In the genomic region with DNA sequence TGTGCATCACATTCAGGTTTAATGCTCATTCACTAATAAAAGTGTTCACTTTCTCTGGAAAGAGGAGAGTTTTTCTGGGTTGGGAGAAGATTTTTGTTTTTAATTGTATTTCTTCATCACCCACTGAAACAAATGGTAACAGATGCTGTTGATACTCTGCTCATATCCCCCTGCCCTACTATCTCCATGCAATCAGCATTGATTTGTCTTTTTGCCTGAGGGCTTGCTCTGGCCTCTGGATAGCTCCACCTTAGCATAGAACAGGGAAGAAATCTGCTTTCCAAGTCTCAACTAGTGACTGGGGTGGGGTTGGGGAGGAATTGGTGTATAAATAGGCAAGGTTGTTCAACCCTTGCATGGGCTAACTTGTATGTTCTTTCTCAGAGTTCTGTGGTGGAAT, we compare ENCODE assay signal across 3 cellular contexts.
"Had no signal": no experiment of that assay in that cellular context is flagged by ENCODE, and none has a peak within 500 bp of the region (broad histone marks: within the 10 kb centered on the region; RNA-seq: fewer than 3 reads in every experiment).

No MANE protein-coding gene starts in this region.

- DNase-seq: GDM1, GF-D8 had no signal

- H3K4me3 ChIP-seq: GM12878 had no signal

- ATAC-seq: GM12878 had no signal
